Comparison of ENCODE assay signal across 13 cellular contexts in the genomic region with DNA sequence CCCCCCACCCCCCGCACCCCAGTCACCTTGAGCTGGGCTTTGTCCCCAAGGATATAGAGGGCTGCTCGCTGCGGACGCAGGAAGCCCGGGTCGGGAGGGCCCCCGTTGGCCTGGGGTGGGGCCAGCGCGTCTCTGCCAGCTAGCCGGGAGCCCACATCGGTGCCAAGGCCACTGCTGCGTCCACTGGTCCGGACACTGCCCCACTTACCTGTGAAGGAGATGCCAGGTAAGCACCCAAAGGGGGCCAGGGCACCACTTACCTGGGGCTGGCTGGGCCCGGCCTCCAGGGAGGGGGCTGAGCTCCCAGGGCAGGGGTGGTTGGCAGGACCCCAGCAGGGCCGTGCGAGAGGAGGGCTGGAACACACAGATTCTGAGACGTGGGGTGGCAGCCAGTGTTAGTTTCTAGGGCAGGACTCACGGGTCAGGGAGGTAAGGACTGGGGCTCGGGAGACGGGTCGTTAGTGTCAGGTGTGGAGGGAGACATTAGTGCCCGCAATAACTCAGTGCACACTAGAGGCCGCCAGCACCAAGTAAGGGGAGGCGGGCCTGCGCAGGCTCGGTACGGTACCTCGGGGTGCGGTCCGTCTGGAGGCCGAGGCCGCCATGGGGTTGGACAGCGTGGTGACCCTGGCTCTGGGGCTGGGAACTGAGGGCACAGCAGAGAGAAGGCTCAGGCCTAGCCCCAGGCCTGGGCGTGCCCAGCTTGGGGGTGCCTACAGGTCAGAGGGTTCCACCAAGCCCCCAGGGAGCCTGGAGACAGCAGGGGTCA. TPM values are rescaled to one million over a fixed set of nuclear protein-coding genes. Genes with fewer than 3 reads are reported as not detected.
A peak's percentile ranks its signal among the peaks of the same experiment; 100 is the strongest.
DNase-seq lines count a peak whose midpoint lies in the region; ATAC-seq and TF ChIP-seq lines count a peak whose summit lies in the region.
"Had no signal": no experiment of that assay in that cellular context is flagged by ENCODE, and none has a peak within 500 bp of the region (broad histone marks: within the 10 kb centered on the region; RNA-seq: fewer than 3 reads in every experiment).

No MANE protein-coding gene starts in this region.

- H3K4me1 ChIP-seq in OCI-LY7 (ENCODE audit: insufficient read depth, low read length, poor library complexity, severe bottlenecking), result no peaks in the 10 kb centered on the region
- no peaks in the 10 kb centered on the region for H3K4me1 ChIP-seq in endodermal cell (ENCODE audit: control insufficient read depth, insufficient read depth, low read length)
- H3K4me1 ChIP-seq in mesenchymal stem cell (ENCODE audit: control insufficient read depth, insufficient read depth, low read depth, low read length), result no peaks in the 10 kb centered on the region

- ATAC-seq in GM21737 (IDR thresholded peaks at IDR 0.05; ENCODE audit: unreplicated experiment), result no peak

- no peak overlapping the region for H3K18ac ChIP-seq in mesenchymal stem cell (ENCODE audit: low read depth in 1 of 2, low read length in 2 of 2)

- H3K9me3 ChIP-seq in OCI-LY7 (ENCODE audit: low read length), result no peaks in the 10 kb centered on the region
- H3K9me3 ChIP-seq in endodermal cell (ENCODE audit: control insufficient read depth, low read length), result no peaks in the 10 kb centered on the region
- H3K9me3 ChIP-seq in mesenchymal stem cell (ENCODE audit: control insufficient read depth, low read length), result no peaks in the 10 kb centered on the region

- CTCF ChIA-PET in OCI-LY7 (lab: Charles Lee; ENCODE audit: unreplicated experiment), result no interaction called here

- H3K4ac ChIP-seq in mesenchymal stem cell (ENCODE audit: low read depth in 1 of 2, low read length in 2 of 2), result no peak overlapping the region

- H3K79me1 ChIP-seq in mesenchymal stem cell (replicated peaks; ENCODE audit: low read length, poor library complexity, severe bottlenecking), result peaks cover 32% of the 10 kb centered on the region

- peak overlapping the region; percentile 79 for H3K27ac Mint-ChIP-seq in endodermal cell
- H3K27ac Mint-ChIP-seq: activated CD4-positive, alpha-beta T cell treated with anti-CD3 and anti-CD28 coated beads, Interleukin-2, amount 10 ng/mL, durations not matched to agents 7 days and 5 days had no signal

- no peak overlapping the region for H2BK15ac ChIP-seq in mesenchymal stem cell (ENCODE audit: low read depth, poor library complexity, severe bottlenecking)

- no peak overlapping the region for H2BK120ac ChIP-seq in mesenchymal stem cell (ENCODE audit: low read depth, low read length)

- no peaks in the 10 kb centered on the region for H3K79me2 ChIP-seq in OCI-LY7 (ENCODE audit: insufficient read depth, low read depth, low read length)

- H2AK5ac ChIP-seq in mesenchymal stem cell (ENCODE audit: low read length, severe bottlenecking), result no peak overlapping the region

- no peaks in the 10 kb centered on the region for H4K20me1 ChIP-seq in OCI-LY7 (ENCODE audit: insufficient read depth, low read length)

- H2BK5ac ChIP-seq in mesenchymal stem cell (ENCODE audit: low read depth, low read length, poor library complexity, severe bottlenecking), result no peak overlapping the region

- H2AFZ ChIP-seq in OCI-LY7 (ENCODE audit: low read length) (no peak overlapping the region), mesenchymal stem cell (ENCODE audit: low read depth, low read length) (no peak overlapping the region)

- no peaks in the 10 kb centered on the region for H3K9me2 ChIP-seq in OCI-LY7 (ENCODE audit: insufficient read depth, low read length)

- no peak overlapping the region for H3K9ac ChIP-seq in endodermal cell (ENCODE audit: extremely low read depth, low read length, poor library complexity, severe bottlenecking)
- no peak overlapping the region for H3K9ac ChIP-seq in mesenchymal stem cell (ENCODE audit: low read length)

- no TSS peak for BruUV-seq in OCI-LY7 (replicated peaks; lab: Mats Ljungman, UMichigan)

- no peaks in the 10 kb centered on the region for H3K4me1 Mint-ChIP-seq in endodermal cell

- H3K36me3 ChIP-seq in GM06990 (ENCODE audit: control insufficient read depth, insufficient read depth, low read length) (peaks cover 53% of the 10 kb centered on the region), OCI-LY7 (ENCODE audit: insufficient read depth, low read length) (peaks cover 96% of the 10 kb centered on the region), endodermal cell (ENCODE audit: control insufficient read depth, insufficient read depth, low read length) (peaks cover 41% of the 10 kb centered on the region), mesenchymal stem cell (ENCODE audit: control insufficient read depth in 1 of 2, insufficient read depth in 2 of 2, low read depth in 1 of 2, low read length in 2 of 2) (peaks cover 82 to 84% of the 10 kb centered on the region in 2 experiments)

- H2BK12ac ChIP-seq in mesenchymal stem cell (ENCODE audit: low read length in 2 of 2), result no peak overlapping the region

- H3K27me3 ChIP-seq in GM06990 (replicated peaks; ENCODE audit: control insufficient read depth, insufficient read depth, low read length), result no peaks in the 10 kb centered on the region
- H3K27me3 ChIP-seq in endodermal cell (ENCODE audit: control insufficient read depth, insufficient read depth, low read length, poor library complexity, severe bottlenecking), result no peaks in the 10 kb centered on the region
- H3K27me3 ChIP-seq in mesenchymal stem cell (ENCODE audit: control insufficient read depth in 1 of 2, insufficient read depth in 1 of 2, low read length in 2 of 2), result no peaks in the 10 kb centered on the region

- no peak overlapping the region for H3K23ac ChIP-seq in mesenchymal stem cell (ENCODE audit: low read length in 2 of 2)

- H3K9me3 Mint-ChIP-seq in endodermal cell, result no peaks in the 10 kb centered on the region
- H3K9me3 Mint-ChIP-seq: activated CD4-positive, alpha-beta T cell treated with anti-CD3 and anti-CD28 coated beads, Interleukin-2, amount 10 ng/mL, durations not matched to agents 7 days and 5 days had no signal

- no peak overlapping the region for H3K4me3 ChIP-seq in GM06990 (replicated peaks; ENCODE audit: low read depth, low read length)
- no peak overlapping the region for H3K4me3 ChIP-seq in OCI-LY7 (ENCODE audit: low read depth, low read length, poor library complexity, severe bottlenecking)
- H3K4me3 ChIP-seq in endodermal cell (ENCODE audit: low read length), result no peak overlapping the region
- H3K4me3 ChIP-seq in mesenchymal stem cell (ENCODE audit: insufficient read depth in 1 of 2, low read depth in 1 of 2, low read length in 2 of 2), result no peak overlapping the region

- WGBS in endodermal cell (ENCODE audit: insufficient coverage in 1 of 2, insufficient read length in 1 of 2), 2 experiments, result 93 to 95% methylated on average over 26 to 33 of the region's 34 CpGs
- 93% methylated on average over 34 of the region's 34 CpGs for WGBS in mesenchymal stem cell

- intact Hi-C loops in OCI-LY7 (cut with micrococcal nuclease; ENCODE audit: unreplicated experiment), result no loop called here

- H4K91ac ChIP-seq in mesenchymal stem cell (ENCODE audit: low read length), result no peak overlapping the region

- no peaks in the 10 kb centered on the region for H3K27me3 Mint-ChIP-seq in endodermal cell (ENCODE audit: insufficient read depth)
- H3K27me3 Mint-ChIP-seq: activated CD4-positive, alpha-beta T cell treated with anti-CD3 and anti-CD28 coated beads, Interleukin-2, amount 10 ng/mL, durations not matched to agents 7 days and 5 days; CD4-positive, CD25-positive, alpha-beta regulatory T cell had no signal

- H3K27ac ChIP-seq in 22Rv1 (no peak overlapping the region), OCI-LY7 (ENCODE audit: low read depth, low read length, poor library complexity, severe bottlenecking) (no peak overlapping the region), endodermal cell (ENCODE audit: low read depth, low read length) (no peak overlapping the region), mesenchymal stem cell (ENCODE audit: low read length, poor library complexity, severe bottlenecking) (no peak overlapping the region)

- no peak overlapping the region for H4K8ac ChIP-seq in mesenchymal stem cell (ENCODE audit: low read length)

- H3K4me2 ChIP-seq in OCI-LY7 (ENCODE audit: low read length) (no peak overlapping the region), mesenchymal stem cell (ENCODE audit: low read length, poor library complexity, severe bottlenecking) (no peak overlapping the region)

- DNase-seq in GM06990 (ENCODE audit: extremely low read depth, insufficient read length) (no peak), OCI-LY7 (ENCODE audit: low spot score) (no peak), endodermal cell (peak; percentile 74), retina (no peak), mesenchymal stem cell (no peak), foreskin melanocyte (no peak)
- DNase-seq: activated CD4-positive, alpha-beta T cell treated with anti-CD3 and anti-CD28 coated beads, Interleukin-2, amount 10 ng/mL, durations not matched to agents 7 days and 5 days; NCI-H2171 treated with DMSO at 0.1 percent for 48 hours; SHP77; stimulated activated naive CD4-positive, alpha-beta T cell treated with Interleukin-2 at 50 U/mL for 16 hours had no signal

- peak; percentile 43 for TF ChIP-seq CTCF in 22Rv1 (IDR thresholded peaks at IDR 0.05)
- TF ChIP-seq CTCF in GM06990 (IDR thresholded peaks at IDR 0.05; ENCODE audit: insufficient read depth, low read length, poor library complexity, severe bottlenecking), result peak; percentile 41
- peak; percentile 61 for TF ChIP-seq CTCF in OCI-LY7 (conservative IDR thresholded peaks at IDR 0.05; ENCODE audit: low read length)
- TF ChIP-seq CTCF in endodermal cell (conservative IDR thresholded peaks at IDR 0.05), result peak; percentile 67

- no peak overlapping the region for H3K4me3 Mint-ChIP-seq in endodermal cell
- H3K4me3 Mint-ChIP-seq: activated CD4-positive, alpha-beta T cell treated with anti-CD3 and anti-CD28 coated beads, Interleukin-2, amount 10 ng/mL, durations not matched to agents 7 days and 5 days; CD4-positive, CD25-positive, alpha-beta regulatory T cell had no signal

- no peak overlapping the region for H3K14ac ChIP-seq in mesenchymal stem cell (ENCODE audit: low read length in 2 of 2)

- POLR2A ChIA-PET in OCI-LY7 (lab: Charles Lee), result interaction anchor here (0.7 kb wide), 1 partner anchor 52 kb away, joined by 3 read pairs; no protein-coding TSS in a partner anchor

- H3K36me3 Mint-ChIP-seq in endodermal cell (ENCODE audit: low read depth), result peaks cover 50% of the 10 kb centered on the region

RNA-seq across cellular contexts. Expression of a gene that starts 18.2 kb away (rescaled TPM):
- total RNA-seq in OCI-LY7 (2014; rRNA removed; shearing (Covaris generic)), result 134 and 177 TPM in 2 replicates
- total RNA-seq in OCI-LY7 (2022) (160 and 181 TPM in 2 replicates), endodermal cell (10 to 100 TPM; 89.9 to 90.1 TPM)
- polyA plus RNA-seq in endodermal cell (2013, experiment 1 of 2), result 84.3 TPM
- polyA plus RNA-seq in endodermal cell (2013, experiment 2 of 2), result 75.6 TPM
- polyA plus RNA-seq in mesenchymal stem cell (2013, experiment 1 of 2), result 23.9 TPM
- 22.7 TPM for polyA plus RNA-seq in mesenchymal stem cell (2013, experiment 2 of 2)

RNA-seq across cellular contexts. Expression of a gene that starts 24.7 kb away (rescaled TPM):
- 2.7 and 4.3 TPM in 2 replicates for total RNA-seq in OCI-LY7 (2014; rRNA removed; shearing (Covaris generic))
- total RNA-seq in OCI-LY7 (2022) (7.0 and 7.9 TPM in 2 replicates), endodermal cell (1 to 10 TPM; 4.0 to 4.2 TPM)
- 5.0 TPM for polyA plus RNA-seq in endodermal cell (2013, experiment 1 of 2)
- polyA plus RNA-seq in endodermal cell (2013, experiment 2 of 2), result 2.8 TPM
- 11.3 TPM for polyA plus RNA-seq in mesenchymal stem cell (2013, experiment 1 of 2)
- 10.9 TPM for polyA plus RNA-seq in mesenchymal stem cell (2013, experiment 2 of 2)

RNA-seq across cellular contexts. Expression of a gene that starts 30.0 kb away (rescaled TPM):
- not detected in 2 replicates for total RNA-seq in OCI-LY7 (2014; rRNA removed; shearing (Covaris generic))
- 0.53 and 0.74 TPM in 2 replicates for total RNA-seq in OCI-LY7 (2022)
- not detected for total RNA-seq in endodermal cell
- 0.21 TPM for polyA plus RNA-seq in endodermal cell (2013, experiment 1 of 2)
- 0.29 TPM for polyA plus RNA-seq in endodermal cell (2013, experiment 2 of 2)
- polyA plus RNA-seq in mesenchymal stem cell (2013, experiment 1 of 2), result 0.14 TPM
- polyA plus RNA-seq in mesenchymal stem cell (2013, experiment 2 of 2), result 0.16 TPM
- total RNA-seq: CD4-positive, CD25-positive, alpha-beta regulatory T cell had no signal
- polyA plus RNA-seq: CD4-positive, CD25-positive, alpha-beta regulatory T cell had no signal

RNA-seq across cellular contexts. Expression of a gene that starts 50.9 kb away (rescaled TPM):
- 37.8 and 50.7 TPM in 2 replicates for total RNA-seq in OCI-LY7 (2014; rRNA removed; shearing (Covaris generic))
- total RNA-seq in OCI-LY7 (2022) (49.2 and 49.8 TPM in 2 replicates), endodermal cell (10 to 100 TPM; 58.8 to 65.2 TPM)
- 53.1 TPM for polyA plus RNA-seq in endodermal cell (2013, experiment 1 of 2)
- 43.3 TPM for polyA plus RNA-seq in endodermal cell (2013, experiment 2 of 2)
- 81.8 TPM for polyA plus RNA-seq in mesenchymal stem cell (2013, experiment 1 of 2)
- 79.8 TPM for polyA plus RNA-seq in mesenchymal stem cell (2013, experiment 2 of 2)

RNA-seq across cellular contexts. Expression of a gene that starts 51.4 kb away (rescaled TPM):
- total RNA-seq in OCI-LY7 (2014; rRNA removed; shearing (Covaris generic)), result 129 and 151 TPM in 2 replicates
- 124 and 126 TPM in 2 replicates for total RNA-seq in OCI-LY7 (2022)
- total RNA-seq in endodermal cell, result 10 to 100 TPM; 63.3 to 73.1 TPM
- polyA plus RNA-seq in endodermal cell (2013, experiment 1 of 2), result 52.0 TPM
- polyA plus RNA-seq in endodermal cell (2013, experiment 2 of 2), result 49.5 TPM
- 11.7 TPM for polyA plus RNA-seq in mesenchymal stem cell (2013, experiment 1 of 2)
- 9.7 TPM for polyA plus RNA-seq in mesenchymal stem cell (2013, experiment 2 of 2)
